In the genomic region with DNA sequence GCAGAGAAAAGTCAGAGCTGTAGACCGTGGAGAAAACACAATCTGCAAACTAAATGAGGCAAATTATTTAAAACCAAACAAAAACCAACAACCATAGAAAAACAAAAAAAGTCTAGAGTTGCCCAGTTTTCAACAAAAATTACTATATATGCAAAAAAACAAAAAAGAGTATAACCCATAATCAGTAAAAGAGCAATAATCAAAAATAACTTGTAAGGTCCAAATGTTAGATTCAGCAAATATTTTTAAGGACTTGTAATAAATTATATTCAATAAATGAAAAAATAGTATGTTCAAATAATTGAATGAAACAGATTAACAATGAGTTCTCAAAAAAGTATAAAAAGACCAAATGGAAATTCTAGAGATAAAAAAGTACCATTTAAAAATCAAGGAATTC, we compare ENCODE assay signal across 22 cellular contexts.
DNase-seq lines count a peak whose midpoint lies in the region; ATAC-seq, FAIRE-seq and TF ChIP-seq lines count a peak whose summit lies in the region.
"Had no signal": no experiment of that assay in that cellular context is flagged by ENCODE, and none has a peak within 500 bp of the region (broad histone marks: within the 10 kb centered on the region; RNA-seq: fewer than 3 reads in every experiment).

No MANE protein-coding gene starts in this region.

- H3K27me3 ChIP-seq in breast epithelium (no peaks in the 10 kb centered on the region), keratinocyte (ENCODE audit: control insufficient read depth, extremely low read depth, insufficient read depth, low read length) (no peaks in the 10 kb centered on the region)
- H3K27me3 ChIP-seq: ascending aorta, hepatocyte had no signal

- no peak for DNase-seq in MCF 10A (ENCODE audit: unreplicated experiment)
- no peak for DNase-seq in breast epithelium (ENCODE audit: low spot score in 2 of 2)
- no peak for DNase-seq in keratinocyte (ENCODE audit: low read depth, low spot score)
- DNase-seq in activated CD8-positive, alpha-beta T cell treated with anti-CD3 and anti-CD28 coated beads, Interleukin-2, amount 10 ng/mL, durations not matched to agents 7 days and 5 days, result no peak
- DNase-seq in NCI-H187 treated with DMSO at 0.1 percent for 48 hours (lab: John Stamatoyannopoulos, UW), result no peak
- DNase-seq in GM03348 (ENCODE audit: low spot score), result no peak
- DNase-seq: activated naive CD4-positive, alpha-beta T cell treated with anti-CD3 and anti-CD28 coated beads, Interleukin-2, amount 50 U/mL, for 16 hours; DMS53; KG1; naive B cell; NCI-H1048; NCI-H2029 treated with DMSO at 0.1 percent for 48 hours; NCI-H510A had no signal

- TF ChIP-seq CTCF in MCF 10A (IDR thresholded peaks at IDR 0.05; ENCODE audit: unreplicated experiment), result no peak
- no peak for TF ChIP-seq CTCF in breast epithelium (IDR thresholded peaks at IDR 0.05)
- no peak for TF ChIP-seq CTCF in keratinocyte (optimal IDR thresholded peaks at IDR 0.05 in 1 of 3, IDR thresholded peaks at IDR 0.05 in 1 of 3, conservative IDR thresholded peaks at IDR 0.05 in 1 of 3; ENCODE audit: extremely low read depth in 1 of 3, insufficient read depth in 2 of 3, low read length in 3 of 3)

- FAIRE-seq in keratinocyte (lab: Jason Lieb, UNC), result no peak

- dilution Hi-C loops in keratinocyte (cut with MboI; ENCODE audit: extremely low pct_ligation_motif_present, low sequenced_read_pairs), result no loop called here

- ATAC-seq in activated T-helper 17 cell treated with anti-CD3 and anti-CD28 coated beads, Interleukin-2, amount 50 U/mL, for 72 hours (replicated peaks), result no peak
- no peak for ATAC-seq in activated CD8-positive, alpha-beta T cell treated with anti-CD3 and anti-CD28 coated beads, Interleukin-2, amount 10 ng/mL, durations not matched to agents 7 days and 5 days
- ATAC-seq in HG02571 (IDR thresholded peaks at IDR 0.05; ENCODE audit: unreplicated experiment), result no peak

- H3K4me3 ChIP-seq in breast epithelium (no peak overlapping the region), keratinocyte (ENCODE audit: control insufficient read depth in 2 of 3, extremely low read depth in 1 of 3, insufficient read depth in 2 of 3, low read depth in 1 of 3, low read length in 3 of 3) (no peak overlapping the region)
- H3K4me3 ChIP-seq: ascending aorta, hepatocyte, skin epidermis had no signal

- H4K20me1 ChIP-seq in keratinocyte (ENCODE audit: control insufficient read depth, extremely low read depth, insufficient read depth, low read length), result no peaks in the 10 kb centered on the region

- CTCF ChIA-PET in MCF 10A (lab: Yijun Ruan, JAX), result interaction anchor here (0.7 to 1.3 kb wide), 2 partner anchors 18 to 87 kb away, joined by 4 to 7 read pairs; no protein-coding TSS in a partner anchor
- CTCF ChIA-PET in activated CD8-positive, alpha-beta T cell treated with anti-CD3 and anti-CD28 coated beads, Interleukin-2, amount 10 ng/mL, durations not matched to agents 7 days and 5 days (lab: Charles Lee), result no interaction called here

- POLR2A ChIA-PET in MCF 10A (lab: Yijun Ruan, JAX), result interaction anchor here (0.6 to 1.4 kb wide), 4 partner anchors 8 to 131 kb away, joined by 3 to 5 read pairs (median 4); partner anchors contain the start of gene LRBA
- POLR2A ChIA-PET in activated CD8-positive, alpha-beta T cell treated with anti-CD3 and anti-CD28 coated beads, Interleukin-2, amount 10 ng/mL, durations not matched to agents 7 days and 5 days (lab: Charles Lee), result no interaction called here

- H3K4me1 ChIP-seq in breast epithelium, result no peaks in the 10 kb centered on the region
- H3K4me1 ChIP-seq in keratinocyte (ENCODE audit: control insufficient read depth, extremely low read depth, insufficient read depth, low read length), result peaks cover 6% of the 10 kb centered on the region
- H3K4me1 ChIP-seq: ascending aorta had no signal

- H3K4me2 ChIP-seq in keratinocyte (ENCODE audit: control insufficient read depth, extremely low read depth, insufficient read depth, low read depth, low read length), result no peak overlapping the region
- H3K4me2 ChIP-seq: hepatocyte had no signal

- H3K27ac ChIP-seq in breast epithelium (no peak overlapping the region), keratinocyte (ENCODE audit: control insufficient read depth, insufficient read depth, low read length) (peak overlapping the region; percentile 36)
- H3K27ac ChIP-seq: ascending aorta, C4-2B, hepatocyte, VCaP had no signal

- H3K9me3 Mint-ChIP-seq in MCF 10A (ENCODE audit: unreplicated experiment), result peaks cover 7% of the 10 kb centered on the region
- no peaks in the 10 kb centered on the region for H3K9me3 Mint-ChIP-seq in activated T-helper 17 cell treated with anti-CD3 and anti-CD28 coated beads, Interleukin-2, amount 50 U/mL, for 72 hours
- H3K9me3 Mint-ChIP-seq in activated CD8-positive, alpha-beta T cell treated with anti-CD3 and anti-CD28 coated beads, Interleukin-2, amount 10 ng/mL, durations not matched to agents 7 days and 5 days (ENCODE audit: insufficient read depth), result no peaks in the 10 kb centered on the region
- H3K9me3 Mint-ChIP-seq: activated CD4-positive, alpha-beta memory T cell treated with anti-CD3 and anti-CD28 coated beads for 36 hours; activated T-cell treated with anti-CD3 and anti-CD28 coated beads, Interleukin-2, amount 50 U/mL, for 4 hours had no signal

- no peaks in the 10 kb centered on the region for H3K9me1 ChIP-seq in keratinocyte (ENCODE audit: control insufficient read depth, extremely low read depth, insufficient read depth, low read length)

- intact Hi-C loops in MCF 10A (cut with micrococcal nuclease) (loop anchor here (10.0 kb wide), 1 partner anchor 130 kb away; the partner anchor contains the start of gene LRBA), breast epithelium (cut with DNase I; ENCODE audit: low total_unique reads) (loop anchor here (10.0 kb wide), 1 partner anchor 870 kb away; no protein-coding TSS in a partner anchor)

- H3K4me1 Mint-ChIP-seq in MCF 10A (ENCODE audit: insufficient read depth, unreplicated experiment), result peaks cover 23% of the 10 kb centered on the region
- H3K4me1 Mint-ChIP-seq in activated T-helper 17 cell treated with anti-CD3 and anti-CD28 coated beads, Interleukin-2, amount 50 U/mL, for 72 hours, result peaks cover 28% of the 10 kb centered on the region
- H3K4me1 Mint-ChIP-seq in activated CD8-positive, alpha-beta T cell treated with anti-CD3 and anti-CD28 coated beads, Interleukin-2, amount 10 ng/mL, durations not matched to agents 7 days and 5 days (ENCODE audit: low read depth), result peaks cover 7% of the 10 kb centered on the region

- no peaks in the 10 kb centered on the region for H3K36me3 Mint-ChIP-seq in MCF 10A (ENCODE audit: insufficient read depth, unreplicated experiment)
- peaks cover 69% of the 10 kb centered on the region for H3K36me3 Mint-ChIP-seq in activated T-helper 17 cell treated with anti-CD3 and anti-CD28 coated beads, Interleukin-2, amount 50 U/mL, for 72 hours (ENCODE audit: low read depth)
- peaks cover 42% of the 10 kb centered on the region for H3K36me3 Mint-ChIP-seq in activated CD8-positive, alpha-beta T cell treated with anti-CD3 and anti-CD28 coated beads, Interleukin-2, amount 10 ng/mL, durations not matched to agents 7 days and 5 days (ENCODE audit: low read depth)

- no peaks in the 10 kb centered on the region for H3K27me3 Mint-ChIP-seq in MCF 10A (ENCODE audit: insufficient read depth, unreplicated experiment)
- H3K27me3 Mint-ChIP-seq in activated T-helper 17 cell treated with anti-CD3 and anti-CD28 coated beads, Interleukin-2, amount 50 U/mL, for 72 hours, result no peaks in the 10 kb centered on the region
- no peaks in the 10 kb centered on the region for H3K27me3 Mint-ChIP-seq in activated CD8-positive, alpha-beta T cell treated with anti-CD3 and anti-CD28 coated beads, Interleukin-2, amount 10 ng/mL, durations not matched to agents 7 days and 5 days (ENCODE audit: low read depth)
- H3K27me3 Mint-ChIP-seq: activated CD4-positive, alpha-beta memory T cell treated with anti-CD3 and anti-CD28 coated beads for 36 hours; naive B cell had no signal

- TF ChIP-seq POLR2A in breast epithelium (IDR thresholded peaks at IDR 0.05), result no peak

- no peaks in the 10 kb centered on the region for H3K36me3 ChIP-seq in breast epithelium
- H3K36me3 ChIP-seq in keratinocyte (ENCODE audit: control insufficient read depth in 2 of 2, extremely low read depth in 1 of 2, insufficient read depth in 2 of 2, low read length in 2 of 2), result no peaks in the 10 kb centered on the region

- no peak overlapping the region for H2AFZ ChIP-seq in keratinocyte (ENCODE audit: control insufficient read depth, low read length)
- H2AFZ ChIP-seq: hepatocyte had no signal

- H3K79me2 ChIP-seq in keratinocyte (ENCODE audit: control insufficient read depth, insufficient read depth, low read length), result no peaks in the 10 kb centered on the region
- H3K79me2 ChIP-seq: hepatocyte had no signal

- no peak overlapping the region for H3K9ac ChIP-seq in keratinocyte (ENCODE audit: control insufficient read depth, extremely low read depth, insufficient read depth, low read length)

- peaks cover 0 to 5% of the 10 kb centered on the region in 2 donors for H3K9me3 ChIP-seq in breast epithelium
- peaks cover 2% of the 10 kb centered on the region for H3K9me3 ChIP-seq in keratinocyte (ENCODE audit: control insufficient read depth, low read depth, low read length)
- H3K9me3 ChIP-seq: ascending aorta had no signal

- peak overlapping the region; percentile 65 for H3K4me3 Mint-ChIP-seq in MCF 10A (ENCODE audit: unreplicated experiment)
- peak overlapping the region; percentile 55 for H3K4me3 Mint-ChIP-seq in activated T-helper 17 cell treated with anti-CD3 and anti-CD28 coated beads, Interleukin-2, amount 50 U/mL, for 72 hours
- no peak overlapping the region for H3K4me3 Mint-ChIP-seq in activated CD8-positive, alpha-beta T cell treated with anti-CD3 and anti-CD28 coated beads, Interleukin-2, amount 10 ng/mL, durations not matched to agents 7 days and 5 days
- H3K4me3 Mint-ChIP-seq: activated CD4-positive, alpha-beta memory T cell treated with anti-CD3 and anti-CD28 coated beads for 36 hours had no signal

- TSS peak; percentile 51 for BruUV-seq in MCF 10A (replicated peaks; lab: Mats Ljungman, UMichigan)

- H3K27ac Mint-ChIP-seq in MCF 10A (ENCODE audit: low read depth, unreplicated experiment), result peak overlapping the region; percentile 89
- peak overlapping the region; percentile 58 for H3K27ac Mint-ChIP-seq in activated T-helper 17 cell treated with anti-CD3 and anti-CD28 coated beads, Interleukin-2, amount 50 U/mL, for 72 hours
- no peak overlapping the region for H3K27ac Mint-ChIP-seq in activated CD8-positive, alpha-beta T cell treated with anti-CD3 and anti-CD28 coated beads, Interleukin-2, amount 10 ng/mL, durations not matched to agents 7 days and 5 days
